ENCODE assay signal across 29 cellular contexts in genomic region chr10:103067951-103068350, GRCh38.
"Had no signal": no experiment of that assay in that cellular context is flagged by ENCODE, and none has a peak within 500 bp of the region (broad histone marks: within the 10 kb centered on the region; RNA-seq: fewer than 3 reads in every experiment).

No MANE protein-coding gene starts in this region.

- H3K27me3 ChIP-seq: brain microvascular endothelial cell, left lung, thyroid gland, upper lobe of left lung, vagina had no signal

- H3K36me3 ChIP-seq: brain microvascular endothelial cell, left lung, thyroid gland, WERI-Rb-1 had no signal

- DNase-seq: activated CD4-positive, alpha-beta memory T cell treated with anti-CD3 and anti-CD28 coated beads for 36 hours; activated CD4-positive, alpha-beta T cell treated with anti-CD3 and anti-CD28 coated beads, Interleukin-2, amount 10 ng/mL, durations not matched to agents 24 days and 14 days; activated CD8-positive, alpha-beta memory T cell treated with anti-CD3 and anti-CD28 coated beads, Interleukin-2, amount 50 U/mL, for 48 hours; activated gamma-delta T cell; activated naive CD4-positive, alpha-beta T cell treated with anti-CD3 and anti-CD28 coated beads, Interleukin-2, amount 10 ng/mL, durations not matched to agents 7 days and 5 days; activated T-cell treated with anti-CD3 and anti-CD28 coated beads, Interleukin-2, amount 50 U/mL, for 24 hours; amniotic stem cell; brain microvascular endothelial cell; left lung; mucosa of descending colon; posterior cingulate gyrus; right cardiac atrium; stimulated activated CD4-positive, alpha-beta T cell treated with anti-CD3 and anti-CD28 coated beads, Interleukin-12 subunit alpha, Interleukin-12 subunit beta, amount 100 ng/mL, for 4 hours; stimulated activated CD4-positive, alpha-beta T cell treated with anti-CD3 and anti-CD28 coated beads, Interleukin-4, amount 100 ng/mL, for 1 hour; T-helper 9 cell; thyroid gland; upper lobe of left lung; WERI-Rb-1 had no signal

- FAIRE-seq: astrocyte, frontal cortex, islet of Langerhans, TTC549 had no signal

- H3K27ac ChIP-seq: brain microvascular endothelial cell, left lung, skin epidermis, thyroid gland, upper lobe of left lung, vagina, WERI-Rb-1 had no signal

- H3K4me1 ChIP-seq: thyroid gland, vagina had no signal

- H3K9me3 ChIP-seq: left lung, mucosa of descending colon, thyroid gland, upper lobe of left lung, vagina had no signal

- ATAC-seq: activated CD4-positive, CD25-positive, alpha-beta regulatory T cell treated with anti-CD3 and anti-CD28 coated beads, Interleukin-2, amount 50 U/mL, for 24 hours; esophagus mucosa; left lung; mucosa of descending colon; natural killer cell treated with Interleukin-12 subunit alpha and Interleukin-12 subunit beta and Interleukin-15 and Interleukin-18, amount 100 ng/mL, for 72 hours; right cardiac atrium; stimulated activated effector memory CD8-positive, alpha-beta T cell treated with anti-CD3 and anti-CD28 coated beads, Interleukin-12 subunit alpha, Interleukin-12 subunit beta, amount 100 ng/mL, for 72 hours had no signal

- H3K4me3 ChIP-seq: left lung, lung, mucosa of descending colon, skin epidermis, thyroid gland, upper lobe of left lung, vagina had no signal
